In genomic region chr15:63554337-63554927, GRCh38 we compare ENCODE assay signal across 1 cellular context.
TF ChIP-seq lines count a peak whose summit lies in the region.

No MANE protein-coding gene starts in this region.

TF ChIP-seq in GM12878, 131 proteins besides CTCF, POLR2A, EP300 and RAD21:
- no peak for TF ChIP-seq SIX5 (IDR thresholded peaks at IDR 0.05; ENCODE audit: low read depth, low read length, severe bottlenecking)
- no peak for TF ChIP-seq ESRRA (IDR thresholded peaks at IDR 0.05; ENCODE audit: low read length)
- TF ChIP-seq, protein P1, sequence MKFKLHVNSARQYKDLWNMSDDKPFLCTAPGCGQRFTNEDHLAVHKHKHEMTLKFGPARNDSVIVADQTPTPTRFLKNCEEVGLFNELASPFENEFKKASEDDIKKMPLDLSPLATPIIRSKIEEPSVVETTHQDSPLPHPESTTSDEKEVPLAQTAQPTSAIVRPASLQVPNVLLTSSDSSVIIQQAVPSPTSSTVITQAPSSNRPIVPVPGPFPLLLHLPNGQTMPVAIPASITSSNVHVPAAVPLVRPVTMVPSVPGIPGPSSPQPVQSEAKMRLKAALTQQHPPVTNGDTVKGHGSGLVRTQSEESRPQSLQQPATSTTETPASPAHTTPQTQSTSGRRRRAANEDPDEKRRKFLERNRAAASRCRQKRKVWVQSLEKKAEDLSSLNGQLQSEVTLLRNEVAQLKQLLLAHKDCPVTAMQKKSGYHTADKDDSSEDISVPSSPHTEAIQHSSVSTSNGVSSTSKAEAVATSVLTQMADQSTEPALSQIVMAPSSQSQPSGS (IDR thresholded peaks at IDR 0.05; ENCODE audit: low read length): no peak
- TF ChIP-seq STAT1 (conservative IDR thresholded peaks at IDR 0.05): no peak
- no peak for TF ChIP-seq SMAD1 (IDR thresholded peaks at IDR 0.05; ENCODE audit: low read depth, partially characterized antibody)
- TF ChIP-seq RELA (IDR thresholded peaks at IDR 0.05; ENCODE audit: borderline replicate concordance, partially characterized antibody): no peak
- no peak for TF ChIP-seq GATAD2B (conservative IDR thresholded peaks at IDR 0.05; ENCODE audit: low read depth)
- TF ChIP-seq, protein P2, sequence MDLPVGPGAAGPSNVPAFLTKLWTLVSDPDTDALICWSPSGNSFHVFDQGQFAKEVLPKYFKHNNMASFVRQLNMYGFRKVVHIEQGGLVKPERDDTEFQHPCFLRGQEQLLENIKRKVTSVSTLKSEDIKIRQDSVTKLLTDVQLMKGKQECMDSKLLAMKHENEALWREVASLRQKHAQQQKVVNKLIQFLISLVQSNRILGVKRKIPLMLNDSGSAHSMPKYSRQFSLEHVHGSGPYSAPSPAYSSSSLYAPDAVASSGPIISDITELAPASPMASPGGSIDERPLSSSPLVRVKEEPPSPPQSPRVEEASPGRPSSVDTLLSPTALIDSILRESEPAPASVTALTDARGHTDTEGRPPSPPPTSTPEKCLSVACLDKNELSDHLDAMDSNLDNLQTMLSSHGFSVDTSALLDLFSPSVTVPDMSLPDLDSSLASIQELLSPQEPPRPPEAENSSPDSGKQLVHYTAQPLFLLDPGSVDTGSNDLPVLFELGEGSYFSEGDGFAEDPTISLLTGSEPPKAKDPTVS (IDR thresholded peaks at IDR 0.05; ENCODE audit: low read depth, low read length): no peak
- no peak for TF ChIP-seq SUPT20H (IDR thresholded peaks at IDR 0.05; ENCODE audit: borderline replicate concordance, control insufficient read depth, low read depth, low read length)
- TF ChIP-seq KAT2A (conservative IDR thresholded peaks at IDR 0.05; ENCODE audit: control insufficient read depth, low read depth, low read length): no peak
- no peak for TF ChIP-seq ZNF622 (IDR thresholded peaks at IDR 0.05)
- no peak for TF ChIP-seq SUZ12 (IDR thresholded peaks at IDR 0.05; ENCODE audit: unreplicated experiment)
- no peak for TF ChIP-seq TCF3 (IDR thresholded peaks at IDR 0.05; ENCODE audit: borderline replicate concordance, insufficient read depth, low read depth, low read length)
